In the genomic region with DNA sequence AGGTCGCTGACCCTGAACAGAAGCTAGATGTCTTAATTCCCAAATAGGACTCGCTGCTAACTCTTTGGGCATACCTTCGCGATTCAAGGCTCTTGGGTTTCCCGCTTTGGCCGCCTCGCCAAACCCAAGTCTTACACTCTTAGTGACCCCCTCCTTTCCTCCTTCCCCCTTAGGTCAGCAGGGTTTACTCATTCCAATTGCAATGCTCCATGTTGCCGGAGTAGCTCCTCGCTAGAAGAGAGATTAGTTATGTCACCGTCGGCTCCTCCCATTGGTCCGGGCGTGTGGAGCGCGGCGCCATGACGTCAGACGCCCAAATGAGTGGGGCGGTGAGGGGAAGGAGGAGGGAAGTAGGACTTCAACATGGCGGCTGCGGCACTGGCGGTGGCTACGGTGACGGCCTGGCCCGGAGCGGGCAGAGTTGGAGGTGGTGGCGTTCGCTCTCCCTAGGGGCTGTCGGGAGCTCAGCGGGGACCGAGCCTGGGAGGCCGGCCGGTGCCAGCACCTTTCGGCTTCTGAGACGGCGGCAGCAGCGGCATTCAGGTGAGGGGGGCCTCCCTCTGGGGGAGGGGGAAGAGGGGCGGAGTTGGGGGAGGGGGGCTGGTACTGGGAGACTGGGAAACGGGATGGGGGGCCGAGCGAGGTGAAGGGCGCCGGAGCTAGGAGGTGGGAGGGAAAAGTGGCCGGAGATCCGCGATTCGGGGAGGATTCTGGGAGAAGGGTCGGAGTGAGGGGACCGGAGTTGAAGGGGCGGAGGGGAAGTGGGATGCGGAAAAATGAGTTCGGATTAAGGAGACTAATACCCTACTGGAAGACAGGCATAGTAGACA, we compare ENCODE assay signal across 1 cellular context.
A peak's percentile ranks its signal among the peaks of the same experiment; 100 is the strongest.
TF ChIP-seq lines count a peak whose summit lies in the region.

A gene (plus strand): TSS at position 346 of the 830 bp plus-strand sequence. CDS start 41,872 bp downstream, outside the sequence.

TF ChIP-seq in endothelial cell of umbilical vein, 7 proteins besides CTCF, POLR2A, EP300 and RAD21 (continued from another document):
- TF ChIP-seq FOS (IDR thresholded peaks at IDR 0.05; ENCODE audit: borderline replicate concordance, insufficient read depth, low read length), result peak; percentile 24
- peak; percentile 73 for TF ChIP-seq POLR2AphosphoS5 (IDR thresholded peaks at IDR 0.05; ENCODE audit: insufficient read depth, low read depth, low read length)
